In genomic region chr16:3235856-3236669, GRCh38 we compare ENCODE assay signal across 8 cellular contexts. TPM values are rescaled to one million over a fixed set of nuclear protein-coding genes. Genes with fewer than 3 reads are reported as not detected.
DNase-seq lines count a peak whose midpoint lies in the region; FAIRE-seq and TF ChIP-seq lines count a peak whose summit lies in the region.

No MANE protein-coding gene starts in this region.

- no peak overlapping the region for H3K4me3 ChIP-seq in left ventricle myocardium inferior

- H3K27ac ChIP-seq in left ventricle myocardium inferior (replicated peaks): no peak overlapping the region

- no peak for FAIRE-seq in RCC 7860 (lab: Jason Lieb, UNC)

- peaks cover 27% of the 10 kb centered on the region for H3K4me1 ChIP-seq in left ventricle myocardium inferior

- H3K9me3 ChIP-seq in left ventricle myocardium inferior (replicated peaks): peaks cover 14% of the 10 kb centered on the region

- no peaks in the 10 kb centered on the region for H3K27me3 ChIP-seq in left ventricle myocardium inferior (ENCODE audit: low read depth)

- intact Hi-C loops in left ventricle myocardium inferior (cut with micrococcal nuclease): no loop called here

- peak; percentile 38 for DNase-seq in LoVo (ENCODE audit: low spot score)
- peak; percentile 24 to 39 for DNase-seq in activated CD4-positive, alpha-beta T cell treated with anti-CD3 and anti-CD28 coated beads, Interleukin-2, amount 50 U/mL, for 48 hours
- DNase-seq in left ventricle myocardium inferior: peak; percentile 25
- DNase-seq in stimulated activated CD8-positive, alpha-beta memory T cell treated with anti-CD3 and anti-CD28 coated beads, Interleukin-4, amount 100 ng/mL, for 4 hours (ENCODE audit: low read depth in 2 of 2, low spot score in 1 of 2): peak; percentile 2 to 12
- no peak for DNase-seq in NCI-H2196 (lab: John Stamatoyannopoulos, UW; ENCODE audit: unreplicated experiment)
- no peak for DNase-seq in RCC 7860 (ENCODE audit: low spot score)
- DNase-seq in medulla oblongata (ENCODE audit: extremely low spot score): no peak
- no peak for DNase-seq in NCI-H748 treated with DMSO at 0.1 percent for 48 hours (lab: John Stamatoyannopoulos, UW)

- peaks cover 23% of the 10 kb centered on the region for H3K36me3 ChIP-seq in left ventricle myocardium inferior

- no peak for TF ChIP-seq CTCF in left ventricle myocardium inferior (IDR thresholded peaks at IDR 0.05; ENCODE audit: borderline replicate concordance)

RNA-seq across cellular contexts. Expression of gene ZNF200, which starts 1.1 kb away (rescaled TPM):
- total RNA-seq in left ventricle myocardium inferior: 5.8 TPM

RNA-seq across cellular contexts. Expression of gene MEFV, which starts 20.4 kb away (rescaled TPM):
- 0.49 TPM for total RNA-seq in left ventricle myocardium inferior

RNA-seq across cellular contexts. Expression of gene ZNF263, which starts 47.2 kb away (rescaled TPM):
- 9.9 TPM for total RNA-seq in left ventricle myocardium inferior

RNA-seq across cellular contexts. Expression of gene OR1F1, which starts 48.1 kb away (rescaled TPM):
- not detected for total RNA-seq in left ventricle myocardium inferior

Comparison
In these comparisons a context has a peak if more than half of its experiments do, and no peak if none do; other contexts are left out.
1. DNase-seq: peak in LoVo (single experiment), activated CD4-positive, alpha-beta T cell treated with anti-CD3 and anti-CD28 coated beads, Interleukin-2, amount 50 U/mL, for 48 hours (2 of 2), left ventricle myocardium inferior (single experiment) and stimulated activated CD8-positive, alpha-beta memory T cell treated with anti-CD3 and anti-CD28 coated beads, Interleukin-4, amount 100 ng/mL, for 4 hours (2 of 2); none in NCI-H2196 (single experiment), RCC 7860 (single experiment), medulla oblongata (single experiment) and NCI-H748 treated with DMSO at 0.1 percent for 48 hours (single experiment).